Comparison of ENCODE assay signal across 14 cellular contexts in genomic region chr18:30376515-30376914, GRCh38.
A peak's percentile ranks its signal among the peaks of the same experiment; 100 is the strongest.
DNase-seq lines count a peak whose midpoint lies in the region; ATAC-seq and TF ChIP-seq lines count a peak whose summit lies in the region.
"Had no signal": no experiment of that assay in that cellular context is flagged by ENCODE, and none has a peak within 500 bp of the region (broad histone marks: within the 10 kb centered on the region; RNA-seq: fewer than 3 reads in every experiment).

No MANE protein-coding gene starts in this region.

- H3K27me3 Mint-ChIP-seq in activated CD4-positive, alpha-beta T cell treated with anti-CD3 and anti-CD28 coated beads, Interleukin-2, amount 10 ng/mL, durations not matched to agents 7 days and 5 days: no peaks in the 10 kb centered on the region

- no peak overlapping the region for H3K27ac ChIP-seq in RWPE2 (ENCODE audit: poor library complexity, severe bottlenecking)
- H3K27ac ChIP-seq: ovary, transverse colon had no signal

- H3K27me3 ChIP-seq in RWPE2 (ENCODE audit: insufficient read depth, poor library complexity, severe bottlenecking): peaks cover 3% of the 10 kb centered on the region
- H3K27me3 ChIP-seq: ovary, transverse colon had no signal

- peaks cover 6% of the 10 kb centered on the region for H3K9me3 Mint-ChIP-seq in activated CD4-positive, alpha-beta T cell treated with anti-CD3 and anti-CD28 coated beads, Interleukin-2, amount 10 ng/mL, durations not matched to agents 7 days and 5 days

- POLR2A ChIA-PET in activated CD4-positive, alpha-beta T cell treated with anti-CD3 and anti-CD28 coated beads, Interleukin-2, amount 10 ng/mL, durations not matched to agents 7 days and 5 days (lab: Charles Lee): no interaction called here

- no peak overlapping the region for H3K27ac Mint-ChIP-seq in activated CD4-positive, alpha-beta T cell treated with anti-CD3 and anti-CD28 coated beads, Interleukin-2, amount 10 ng/mL, durations not matched to agents 7 days and 5 days

- H3K4me1 ChIP-seq in RWPE2 (ENCODE audit: insufficient read depth, poor library complexity, severe bottlenecking): no peaks in the 10 kb centered on the region
- H3K4me1 ChIP-seq: transverse colon had no signal

- H3K4me3 ChIP-seq in GM12865 (ENCODE audit: low read depth, low read length) (no peak overlapping the region), RWPE2 (ENCODE audit: severe bottlenecking) (no peak overlapping the region)
- H3K4me3 ChIP-seq: ovary, transverse colon had no signal

- in situ Hi-C loops in KBM-7 (cut with MboI; ENCODE audit: low pct_unique_long_range_greater_than_20kb, low sequenced_read_pairs): no loop called here

- H3K4me1 Mint-ChIP-seq in activated CD4-positive, alpha-beta T cell treated with anti-CD3 and anti-CD28 coated beads, Interleukin-2, amount 10 ng/mL, durations not matched to agents 7 days and 5 days: no peaks in the 10 kb centered on the region

- ATAC-seq in RWPE2 (ENCODE audit: low read depth): no peak

- H3K36me3 Mint-ChIP-seq in activated CD4-positive, alpha-beta T cell treated with anti-CD3 and anti-CD28 coated beads, Interleukin-2, amount 10 ng/mL, durations not matched to agents 7 days and 5 days (ENCODE audit: low read depth): no peaks in the 10 kb centered on the region

- no peaks in the 10 kb centered on the region for H3K36me3 ChIP-seq in RWPE2 (ENCODE audit: low read depth)
- H3K36me3 ChIP-seq: ovary, transverse colon had no signal

- CTCF ChIA-PET in activated CD4-positive, alpha-beta T cell treated with anti-CD3 and anti-CD28 coated beads, Interleukin-2, amount 10 ng/mL, durations not matched to agents 7 days and 5 days (lab: Charles Lee): no interaction called here

- DNase-seq in GM12865 (ENCODE audit: low read depth): peak; percentile 2
- peak; percentile 8 for DNase-seq in KBM-7
- no peak for DNase-seq in RWPE2 (ENCODE audit: low spot score)
- peak; percentile 60 for DNase-seq in iPS DF 4.7 (ENCODE audit: extremely low read depth, low spot score)
- DNase-seq in hippocampal formation (lab: John Stamatoyannopoulos, UW): no peak
- DNase-seq in HuH-7 (ENCODE audit: low spot score): no peak
- DNase-seq in activated CD4-positive, alpha-beta T cell treated with anti-CD3 and anti-CD28 coated beads, Interleukin-2, amount 10 ng/mL, durations not matched to agents 7 days and 5 days: no peak
- DNase-seq in cerebellum (ENCODE audit: low spot score): no peak
- DNase-seq: activated naive CD4-positive, alpha-beta T cell treated with Interleukin-2 at 50 U/mL for 16 hours; caudate nucleus; GOT3; mesenchymal stem cell; ovary; transverse colon had no signal

- TF ChIP-seq CTCF in GM12865 (IDR thresholded peaks at IDR 0.05; ENCODE audit: insufficient read depth, low read depth, low read length, missing control alignments) (no peak), RWPE2 (IDR thresholded peaks at IDR 0.05; ENCODE audit: poor library complexity, severe bottlenecking) (peak; percentile 11)

- no peaks in the 10 kb centered on the region for H3K9me3 ChIP-seq in RWPE2 (ENCODE audit: severe bottlenecking)
- H3K9me3 ChIP-seq: ovary, transverse colon had no signal

- H3K4me3 Mint-ChIP-seq in activated CD4-positive, alpha-beta T cell treated with anti-CD3 and anti-CD28 coated beads, Interleukin-2, amount 10 ng/mL, durations not matched to agents 7 days and 5 days: no peak overlapping the region

Comparison
In these comparisons a context has a peak if more than half of its experiments do, and no peak if none do; other contexts are left out.
1. DNase-seq: peak in GM12865 (single experiment), KBM-7 (single experiment) and iPS DF 4.7 (single experiment); none in RWPE2 (single experiment), hippocampal formation (0 of 2), HuH-7 (single experiment), activated CD4-positive, alpha-beta T cell treated with anti-CD3 and anti-CD28 coated beads, Interleukin-2, amount 10 ng/mL, durations not matched to agents 7 days and 5 days (single experiment) and cerebellum (single experiment).